In genomic region chr10:22315455-22316285, GRCh38 we compare ENCODE assay signal across 8 cellular contexts. TPM values are rescaled to one million over a fixed set of nuclear protein-coding genes. Genes with fewer than 3 reads are reported as not detected.
DNase-seq lines count a peak whose midpoint lies in the region; ATAC-seq and TF ChIP-seq lines count a peak whose summit lies in the region.

No MANE protein-coding gene starts in this region.

- H3K4me1 ChIP-seq in right atrium auricular region (peaks cover 0 to 26% of the 10 kb centered on the region in 2 donors), gastrocnemius medialis (peaks cover 24 to 30% of the 10 kb centered on the region in 2 donors)

- H3K9me3 ChIP-seq in CD4-positive, alpha-beta T cell (ENCODE audit: control insufficient read depth, low read length): no peaks in the 10 kb centered on the region
- H3K9me3 ChIP-seq in right atrium auricular region (no peaks in the 10 kb centered on the region), gastrocnemius medialis (no peaks in the 10 kb centered on the region)

- H3K27ac Mint-ChIP-seq in CD4-positive, alpha-beta T cell: peak overlapping the region; percentile 90
- peak overlapping the region; percentile 92 for H3K27ac Mint-ChIP-seq in activated CD4-positive, alpha-beta memory T cell treated with anti-CD3 and anti-CD28 coated beads for 36 hours

- peaks cover 18% of the 10 kb centered on the region for H3K36me3 Mint-ChIP-seq in CD4-positive, alpha-beta T cell (ENCODE audit: low read depth)
- H3K36me3 Mint-ChIP-seq in activated CD4-positive, alpha-beta memory T cell treated with anti-CD3 and anti-CD28 coated beads for 36 hours: peaks cover 8% of the 10 kb centered on the region

- POLR2A ChIA-PET in CD4-positive, alpha-beta T cell (lab: Charles Lee): interaction anchor here (0.6 to 3.8 kb wide), 25 partner anchors 10 to 929 kb away, joined by 3 to 94 read pairs (median 4); partner anchors contain the start of genes DNAJC1, SKIDA1 and SPAG6
- POLR2A ChIA-PET in activated CD4-positive, alpha-beta memory T cell treated with anti-CD3 and anti-CD28 coated beads for 36 hours (lab: Charles Lee): interaction anchor here (1.0 to 2.7 kb wide), 12 partner anchors 9 to 790 kb away, joined by 3 to 13 read pairs (median 6); partner anchors contain the start of genes DNAJC1 and SKIDA1

- peak overlapping the region; percentile 61 for H3K27ac ChIP-seq in CD4-positive, alpha-beta T cell (ENCODE audit: low read depth, low read length)
- H3K27ac ChIP-seq in right atrium auricular region: peak overlapping the region; percentile 96 to 97
- H3K27ac ChIP-seq in gastrocnemius medialis: peak overlapping the region; percentile 94 to 97 (median 95)

- no peak for TF ChIP-seq CTCF in CD4-positive, alpha-beta T cell (IDR thresholded peaks at IDR 0.05)
- TF ChIP-seq CTCF in right atrium auricular region (IDR thresholded peaks at IDR 0.05) (no peak), gastrocnemius medialis (IDR thresholded peaks at IDR 0.05 in 4 of 5, conservative IDR thresholded peaks at IDR 0.05 in 1 of 5) (no peak)

- H3K9me3 Mint-ChIP-seq in CD4-positive, alpha-beta T cell: no peaks in the 10 kb centered on the region
- H3K9me3 Mint-ChIP-seq in activated CD4-positive, alpha-beta memory T cell treated with anti-CD3 and anti-CD28 coated beads for 36 hours: no peaks in the 10 kb centered on the region

- peaks cover 42% of the 10 kb centered on the region for H3K4me1 Mint-ChIP-seq in CD4-positive, alpha-beta T cell (ENCODE audit: low read depth)
- peaks cover 37% of the 10 kb centered on the region for H3K4me1 Mint-ChIP-seq in activated CD4-positive, alpha-beta memory T cell treated with anti-CD3 and anti-CD28 coated beads for 36 hours (ENCODE audit: low read depth)

- in situ Hi-C loops in gastrocnemius medialis (cut with MboI; ENCODE audit: low sequenced_read_pairs in 4 of 4): loop anchor here (5.0 to 25.0 kb wide), 10 partner anchors 61 to 1122 kb away; partner anchors contain the start of genes DNAJC1 (in 3 of the 4), MSRB2 (in 1 of the 4), OTUD1 (in 1 of the 4) and SKIDA1 (in 1 of the 4)

- DNase-seq in CD4-positive, alpha-beta T cell: no peak
- DNase-seq in activated CD4-positive, alpha-beta memory T cell treated with anti-CD3 and anti-CD28 coated beads for 36 hours: no peak
- DNase-seq in right atrium auricular region (ENCODE audit: low spot score) (no peak), gastrocnemius medialis (no peak), ureter (ENCODE audit: low spot score) (no peak), NCI-H2081 treated with DMSO at 0.1 percent for 48 hours (lab: John Stamatoyannopoulos, UW) (no peak)

- TF ChIP-seq POLR2A in gastrocnemius medialis (IDR thresholded peaks at IDR 0.05): no peak

- H3K4me3 ChIP-seq in right atrium auricular region: peak overlapping the region; percentile 71 to 82
- peak overlapping the region; percentile 79 to 96 (median 84) for H3K4me3 ChIP-seq in gastrocnemius medialis

- ATAC-seq in CD4-positive, alpha-beta T cell (ENCODE audit: poor library complexity): peak; percentile 7
- ATAC-seq in GM19324 (IDR thresholded peaks at IDR 0.05; ENCODE audit: low FRiP score, unreplicated experiment) (peak; percentile 20), HG03354 (IDR thresholded peaks at IDR 0.05; ENCODE audit: poor library complexity, severe bottlenecking, unreplicated experiment) (peak; percentile 35), gastrocnemius medialis (peak; percentile 25 to 30)

- peaks cover 5% of the 10 kb centered on the region for H3K27me3 ChIP-seq in CD4-positive, alpha-beta T cell (ENCODE audit: control insufficient read depth, insufficient read depth, low read length)
- H3K27me3 ChIP-seq in right atrium auricular region: no peaks in the 10 kb centered on the region
- no peaks in the 10 kb centered on the region for H3K27me3 ChIP-seq in gastrocnemius medialis

- H3K27me3 Mint-ChIP-seq in CD4-positive, alpha-beta T cell: peaks cover 26% of the 10 kb centered on the region
- H3K27me3 Mint-ChIP-seq in activated CD4-positive, alpha-beta memory T cell treated with anti-CD3 and anti-CD28 coated beads for 36 hours: peaks cover 4% of the 10 kb centered on the region

- intact Hi-C loops in CD4-positive, alpha-beta T cell (cut with DNase I, micrococcal nuclease): loop anchor here (1.0 to 5.0 kb wide), 6 partner anchors 25 to 788 kb away; partner anchors contain the start of gene SKIDA1 (in 1 of the 2)
- intact Hi-C loops in activated CD4-positive, alpha-beta memory T cell treated with anti-CD3 and anti-CD28 coated beads for 36 hours (cut with micrococcal nuclease): loop anchor here (1.0 to 5.0 kb wide), 10 partner anchors 10 to 783 kb away; partner anchors contain the start of gene MSRB2
- intact Hi-C loops in gastrocnemius medialis (cut with DNase I; ENCODE audit: low total_unique reads): loop anchor here (1.0 to 10.0 kb wide), 8 partner anchors 25 to 781 kb away; partner anchors contain the start of genes DNAJC1, MLLT10 and MSRB2

- H3K36me3 ChIP-seq in right atrium auricular region (no peaks in the 10 kb centered on the region), gastrocnemius medialis (no peaks in the 10 kb centered on the region)

- peak overlapping the region; percentile 95 for H3K4me3 Mint-ChIP-seq in CD4-positive, alpha-beta T cell
- peak overlapping the region; percentile 92 for H3K4me3 Mint-ChIP-seq in activated CD4-positive, alpha-beta memory T cell treated with anti-CD3 and anti-CD28 coated beads for 36 hours

- CTCF ChIA-PET in CD4-positive, alpha-beta T cell (lab: Charles Lee): interaction anchor here (0.8 to 1.1 kb wide), 3 partner anchors 62 to 87 kb away, joined by 3 read pairs; no protein-coding TSS in a partner anchor
- CTCF ChIA-PET in activated CD4-positive, alpha-beta memory T cell treated with anti-CD3 and anti-CD28 coated beads for 36 hours (lab: Charles Lee): interaction anchor here (0.7 to 1.8 kb wide), 7 partner anchors 24 to 258 kb away, joined by 3 to 7 read pairs (median 4); no protein-coding TSS in a partner anchor

RNA-seq across cellular contexts. Expression of gene COMMD3, which starts 0.5 kb away (rescaled TPM):
- 10 to 100 TPM; 43.2 to 51.0 TPM for total RNA-seq in CD4-positive, alpha-beta T cell
- total RNA-seq in activated CD4-positive, alpha-beta memory T cell treated with anti-CD3 and anti-CD28 coated beads for 36 hours: 10 to 100 TPM; 84.6 to 91.4 TPM
- total RNA-seq in right atrium auricular region (100 to 1,000 TPM in 1 of 2 donors, 10 to 100 TPM in 1; 28.5 to 141 TPM), gastrocnemius medialis (10 to 100 TPM; 26.8 to 50.9 (median 37.9) TPM), ureter (63.9 TPM)

RNA-seq across cellular contexts. Expression of gene BMI1, which starts 5.2 kb away (rescaled TPM):
- 10 to 100 TPM; 65.4 to 69.3 TPM for total RNA-seq in CD4-positive, alpha-beta T cell
- 10 to 100 TPM; 58.8 to 63.5 TPM for total RNA-seq in activated CD4-positive, alpha-beta memory T cell treated with anti-CD3 and anti-CD28 coated beads for 36 hours
- total RNA-seq in right atrium auricular region: 10 to 100 TPM; 34.7 to 40.7 TPM
- 10 to 100 TPM; 22.4 to 68.4 (median 57.6) TPM for total RNA-seq in gastrocnemius medialis
- 51.4 TPM for total RNA-seq in ureter

RNA-seq across cellular contexts. Expression of gene SPAG6, which starts 29.6 kb away (rescaled TPM):
- not detected for total RNA-seq in CD4-positive, alpha-beta T cell
- under 1 TPM in 1 of 2 experiments, not detected in 1; 0.24 TPM for total RNA-seq in activated CD4-positive, alpha-beta memory T cell treated with anti-CD3 and anti-CD28 coated beads for 36 hours
- total RNA-seq in right atrium auricular region (not detected), gastrocnemius medialis (under 1 TPM in 1 of 4 donors, not detected in 3; 0.12 TPM), ureter (2.6 TPM)
